ENCODE assay signal across 25 cellular contexts in genomic region chr3:49294343-49294742, GRCh38.
"Had no signal": no experiment of that assay in that cellular context is flagged by ENCODE, and none has a peak within 500 bp of the region (broad histone marks: within the 10 kb centered on the region; RNA-seq: fewer than 3 reads in every experiment).

No MANE protein-coding gene starts in this region.

- H3K27me3 ChIP-seq: ascending aorta, hepatocyte, ovary, spleen, testis, transverse colon had no signal

- H3K36me3 ChIP-seq: ovary had no signal

- H3K4me1 ChIP-seq: testis had no signal

- H3K4me3 ChIP-seq: ascending aorta, hepatocyte, ovary, spleen, testis, transverse colon had no signal

- DNase-seq: activated CD4-positive, alpha-beta memory T cell treated with anti-CD3 and anti-CD28 coated beads for 36 hours; activated CD4-positive, alpha-beta T cell treated with anti-CD3 and anti-CD28 coated beads for 48 hours; activated CD8-positive, alpha-beta memory T cell treated with anti-CD3 and anti-CD28 coated beads, Interleukin-2, amount 50 U/mL, for 4 hours; activated gamma-delta T cell; activated naive CD4-positive, alpha-beta T cell treated with anti-CD3 and anti-CD28 coated beads, Interleukin-2, amount 10 ng/mL, durations not matched to agents 7 days and 5 days; activated naive CD8-positive, alpha-beta T cell treated with anti-CD3 and anti-CD28 coated beads, Interleukin-2, amount 10 ng/mL, durations not matched to agents 7 days and 5 days; activated T-cell treated with anti-CD3 and anti-CD28 coated beads, Interleukin-2, amount 50 U/mL, for 1 hour; caudate nucleus; effector CD4-positive, alpha-beta T cell; glutamatergic neuron; islet precursor cell; mammary epithelial cell; naive B cell; ovary; SK-N-SH; spleen; stimulated activated naive CD8-positive, alpha-beta T cell treated with anti-CD3 and anti-CD28 coated beads, Interleukin-15, Interleukin-2, amounts not matched to agents 100 U/mL and 50 U/mL, for 24 hours; SW 1271; T-helper 9 cell; testis; transverse colon; WERI-Rb-1 had no signal

- H3K27ac ChIP-seq: ascending aorta, hepatocyte, ovary, testis, transverse colon, WERI-Rb-1 had no signal

- H3K9me3 ChIP-seq: ascending aorta, ovary, SK-N-SH, spleen, testis, transverse colon had no signal

- ATAC-seq: activated CD4-positive, CD25-positive, alpha-beta regulatory T cell treated with anti-CD3 and anti-CD28 coated beads, Interleukin-2, amount 50 U/mL, for 24 hours; stimulated activated naive CD8-positive, alpha-beta T cell treated with anti-CD3 and anti-CD28 coated beads, Interleukin-15, Interleukin-2, amounts not matched to agents 100 U/mL and 50 U/mL, for 24 hours had no signal

- H3K9ac ChIP-seq: SK-N-SH had no signal
